Comparison of ENCODE assay signal across 9 cellular contexts in genomic region chrX:24242649-24243556, GRCh38.
DNase-seq lines count a peak whose midpoint lies in the region; ATAC-seq, FAIRE-seq and TF ChIP-seq lines count a peak whose summit lies in the region.
"Had no signal": no experiment of that assay in that cellular context is flagged by ENCODE, and none has a peak within 500 bp of the region (broad histone marks: within the 10 kb centered on the region; RNA-seq: fewer than 3 reads in every experiment).

No MANE protein-coding gene starts in this region.

- no peak for FAIRE-seq in H54 (lab: Jason Lieb, UNC)

- POLR2A ChIA-PET in naive thymus-derived CD4-positive, alpha-beta T cell (lab: Charles Lee): interaction anchor here (1.1 kb wide), 1 partner anchor 189 kb away, joined by 3 read pairs; no protein-coding TSS in a partner anchor

- peaks cover 0 to 4% (median 0%) of the 10 kb centered on the region in 5 donors for H3K27me3 Mint-ChIP-seq in naive thymus-derived CD4-positive, alpha-beta T cell

- H3K36me3 Mint-ChIP-seq in naive thymus-derived CD4-positive, alpha-beta T cell: no peaks in the 10 kb centered on the region
- H3K36me3 Mint-ChIP-seq: activated naive CD8-positive, alpha-beta T cell treated with anti-CD3 and anti-CD28 coated beads, Interleukin-2, amount 10 ng/mL, durations not matched to agents 7 days and 5 days had no signal

- H3K4me1 ChIP-seq in naive thymus-derived CD4-positive, alpha-beta T cell (ENCODE audit: control insufficient read depth in 2 of 2, insufficient read depth in 2 of 2, low read length in 2 of 2): no peaks in the 10 kb centered on the region

- TF ChIP-seq CTCF in AG09309 (IDR thresholded peaks at IDR 0.05; ENCODE audit: control insufficient read depth, insufficient read depth, low read depth, low read length, missing control alignments): no peak
- TF ChIP-seq CTCF in astrocyte of the cerebellum (IDR thresholded peaks at IDR 0.05; ENCODE audit: low read depth, low read length, missing control alignments): no peak

- intact Hi-C loops in naive thymus-derived CD4-positive, alpha-beta T cell (cut with micrococcal nuclease): loop anchor here (1.0 kb wide), 3 partner anchors 93 to 335 kb away; partner anchors contain the start of gene CXorf58 (in 1 of the 2)

- H3K9me3 ChIP-seq in naive thymus-derived CD4-positive, alpha-beta T cell (ENCODE audit: control insufficient read depth in 2 of 3, low read length in 3 of 3): no peaks in the 10 kb centered on the region

- peaks cover 0 to 2% (median 0%) of the 10 kb centered on the region in 7 donors for H3K4me1 Mint-ChIP-seq in naive thymus-derived CD4-positive, alpha-beta T cell

- no peak overlapping the region for H3K4me3 Mint-ChIP-seq in naive thymus-derived CD4-positive, alpha-beta T cell
- H3K4me3 Mint-ChIP-seq: activated naive CD8-positive, alpha-beta T cell treated with anti-CD3 and anti-CD28 coated beads, Interleukin-2, amount 10 ng/mL, durations not matched to agents 7 days and 5 days had no signal

- peak overlapping the region in 1 of 9 donors; percentile 7 for H3K27ac Mint-ChIP-seq in naive thymus-derived CD4-positive, alpha-beta T cell
- H3K27ac Mint-ChIP-seq: activated naive CD8-positive, alpha-beta T cell treated with anti-CD3 and anti-CD28 coated beads, Interleukin-2, amount 10 ng/mL, durations not matched to agents 7 days and 5 days had no signal

- in situ Hi-C loops in astrocyte of the cerebellum (cut with HindIII; ENCODE audit: low sequenced_read_pairs): loop anchor here (5.0 kb wide), 1 partner anchor 41 kb away; no protein-coding TSS in a partner anchor

- peak; percentile 78 for ATAC-seq in HG03135 (IDR thresholded peaks at IDR 0.05; ENCODE audit: unreplicated experiment)
- ATAC-seq in naive thymus-derived CD4-positive, alpha-beta T cell: peak; percentile 45

- peaks cover 0 to 1% (median 0%) of the 10 kb centered on the region in 11 donors for H3K9me3 Mint-ChIP-seq in naive thymus-derived CD4-positive, alpha-beta T cell
- H3K9me3 Mint-ChIP-seq: activated naive CD8-positive, alpha-beta T cell treated with anti-CD3 and anti-CD28 coated beads, Interleukin-2, amount 10 ng/mL, durations not matched to agents 7 days and 5 days had no signal

- H3K4me3 ChIP-seq in AG09309 (ENCODE audit: control insufficient read depth, low read depth, low read length) (no peak overlapping the region), astrocyte of the cerebellum (ENCODE audit: low read depth, low read length) (no peak overlapping the region)
- no peak overlapping the region for H3K4me3 ChIP-seq in naive thymus-derived CD4-positive, alpha-beta T cell (ENCODE audit: low read length)

- H3K27ac ChIP-seq in naive thymus-derived CD4-positive, alpha-beta T cell (ENCODE audit: low read depth, low read length): no peak overlapping the region

- DNase-seq in AG09309 (ENCODE audit: low read depth): peak; percentile 94
- DNase-seq in GM19240 (ENCODE audit: insufficient read length, low spot score): peak; percentile 29
- peak; percentile 76 for DNase-seq in astrocyte of the cerebellum (ENCODE audit: low read depth)
- DNase-seq in naive thymus-derived CD4-positive, alpha-beta T cell: no peak
- DNase-seq in mesenteric fat pad (ENCODE audit: low spot score): no peak
- no peak for DNase-seq in H54 (ENCODE audit: insufficient read length, low spot score)
- DNase-seq in D341Med (ENCODE audit: low spot score): no peak
- DNase-seq: activated naive CD8-positive, alpha-beta T cell treated with anti-CD3 and anti-CD28 coated beads, Interleukin-2, amount 10 ng/mL, durations not matched to agents 7 days and 5 days had no signal

- TF ChIP-seq POLR2A in H54 (IDR thresholded peaks at IDR 0.05; ENCODE audit: low read depth, low read length): no peak

- H3K27me3 ChIP-seq in naive thymus-derived CD4-positive, alpha-beta T cell (ENCODE audit: control insufficient read depth in 2 of 2, insufficient read depth in 2 of 2, low read length in 2 of 2): no peaks in the 10 kb centered on the region

- CTCF ChIA-PET in naive thymus-derived CD4-positive, alpha-beta T cell (lab: Charles Lee): interaction anchor here (0.6 to 1.0 kb wide), 3 partner anchors 189 to 397 kb away, joined by 3 to 6 read pairs (median 3); no protein-coding TSS in a partner anchor

- no peaks in the 10 kb centered on the region for H3K36me3 ChIP-seq in naive thymus-derived CD4-positive, alpha-beta T cell (ENCODE audit: control insufficient read depth in 2 of 3, insufficient read depth in 3 of 3, low read length in 3 of 3)

Comparison
In these comparisons a context has a peak if more than half of its experiments do, and no peak if none do; other contexts are left out.
1. DNase-seq: peak in AG09309 (single experiment), GM19240 (single experiment) and astrocyte of the cerebellum (single experiment); none in naive thymus-derived CD4-positive, alpha-beta T cell (0 of 9), mesenteric fat pad (single experiment), H54 (single experiment) and D341Med (single experiment).